16 cellular contexts compared by ENCODE assay signal in the genomic region with DNA sequence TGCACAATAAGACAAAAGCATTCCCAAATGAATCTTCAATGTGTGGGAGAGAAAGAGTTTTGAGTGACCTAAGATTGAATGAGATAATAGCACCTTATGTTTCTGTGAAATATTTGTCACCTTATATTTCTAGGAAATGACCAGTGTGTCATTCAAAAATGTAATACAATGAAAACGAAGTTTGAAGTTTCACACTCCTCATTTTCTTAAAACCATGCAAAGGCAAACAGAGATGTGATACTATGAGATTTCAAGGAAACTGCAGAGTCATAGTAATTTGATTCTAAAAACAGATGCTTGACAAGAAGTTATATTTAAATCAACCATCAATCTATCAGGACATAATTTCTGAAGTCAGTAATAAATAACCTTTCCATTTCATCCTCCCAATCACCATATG. TPM values are rescaled to one million over a fixed set of nuclear protein-coding genes. Genes with fewer than 3 reads are reported as not detected.
DNase-seq lines count a peak whose midpoint lies in the region; ATAC-seq and TF ChIP-seq lines count a peak whose summit lies in the region.
"Had no signal": no experiment of that assay in that cellular context is flagged by ENCODE, and none has a peak within 500 bp of the region (broad histone marks: within the 10 kb centered on the region; RNA-seq: fewer than 3 reads in every experiment).

No MANE protein-coding gene starts in this region.

- no peaks in the 10 kb centered on the region for H3K27me3 ChIP-seq in GM23338 (ENCODE audit: insufficient read depth)
- H3K27me3 ChIP-seq: BLaER1 had no signal

- H3F3A ChIP-seq in GM23338 (replicated peaks; ENCODE audit: low read depth) = no peaks in the 10 kb centered on the region

- no peak overlapping the region for H3K4me2 ChIP-seq in GM23338
- H3K4me2 ChIP-seq: BLaER1 had no signal

- CTCF ChIA-PET in WTC11 (lab: Charles Lee) = no interaction called here

- TF ChIP-seq CTCF in GM23338 (conservative IDR thresholded peaks at IDR 0.05; ENCODE audit: low read depth in 2 of 2) (no peak), WTC11 (IDR thresholded peaks at IDR 0.05) (no peak), neural crest cell (conservative IDR thresholded peaks at IDR 0.05) (no peak)

- no peaks in the 10 kb centered on the region for H4K20me1 ChIP-seq in GM23338 (replicated peaks; ENCODE audit: insufficient read depth)
- H4K20me1 ChIP-seq: BLaER1 had no signal

- H3K27ac Mint-ChIP-seq in GM23338 (peak overlapping the region; percentile 41; the same call in 1 of the 2 replicates), WTC11 (0 out of 2 replicates have a peak overlapping the region, but pooled peaks have one; percentile 19), neural crest cell (ENCODE audit: unreplicated experiment) (peak overlapping the region; percentile 14)

- peak overlapping the region; percentile 6; the same call in 1 of the 2 replicates for H2AFZ ChIP-seq in GM23338

- peaks cover 7% of the 10 kb centered on the region for H3K4me1 ChIP-seq in GM23338 (ENCODE audit: insufficient read depth)
- H3K4me1 ChIP-seq: BLaER1 had no signal

- peaks cover 14% of the 10 kb centered on the region for H3K4me1 Mint-ChIP-seq in GM23338
- H3K4me1 Mint-ChIP-seq in WTC11 = peaks cover 13% of the 10 kb centered on the region
- H3K4me1 Mint-ChIP-seq in neural crest cell = peaks cover 12% of the 10 kb centered on the region

- H3K27ac ChIP-seq in GM23338 (ENCODE audit: low read depth) = no peak overlapping the region
- H3K27ac ChIP-seq: BLaER1 had no signal

- H3K9me3 Mint-ChIP-seq in GM23338 = no peaks in the 10 kb centered on the region
- H3K9me3 Mint-ChIP-seq in WTC11 = peaks cover 4% of the 10 kb centered on the region; the same call in 1 of the 2 replicates
- H3K9me3 Mint-ChIP-seq in neural crest cell = no peaks in the 10 kb centered on the region
- H3K9me3 Mint-ChIP-seq: H9 had no signal

- no peaks in the 10 kb centered on the region for H3K9me2 ChIP-seq in GM23338 (ENCODE audit: insufficient read depth)

- H3K27me3 Mint-ChIP-seq in GM23338 (ENCODE audit: insufficient read depth, low read depth, poor library complexity) = peaks cover 4% of the 10 kb centered on the region
- no peaks in the 10 kb centered on the region for H3K27me3 Mint-ChIP-seq in WTC11 (ENCODE audit: low read depth)
- H3K27me3 Mint-ChIP-seq in neural crest cell (ENCODE audit: low read depth) = no peaks in the 10 kb centered on the region

- no peak for DNase-seq in activated CD4-positive, CD25-positive, alpha-beta regulatory T cell (lab: John Stamatoyannopoulos, UW)
- DNase-seq in GM23338 (ENCODE audit: low spot score) = no peak
- no peak for DNase-seq in WTC11 (ENCODE audit: low spot score)
- DNase-seq in neural crest cell (ENCODE audit: low read depth, low spot score) = no peak
- DNase-seq in middle frontal gyrus (ENCODE audit: extremely low spot score, low spot score) = no peak
- DNase-seq in NCI-H1092 treated with DMSO at 0.1 percent for 48 hours (lab: John Stamatoyannopoulos, UW) = no peak
- DNase-seq: 8988T, H9, NCI-H146, NCI-H2107, NCI-H446, SHP77 had no signal

- no peaks in the 10 kb centered on the region for H3K36me3 ChIP-seq in GM23338 (ENCODE audit: insufficient read depth)
- H3K36me3 ChIP-seq: BLaER1 had no signal

- no peak overlapping the region for H3K4me3 ChIP-seq in GM23338
- H3K4me3 ChIP-seq: BLaER1 had no signal

- peak; percentile 17 to 41 for ATAC-seq in activated CD4-positive, CD25-positive, alpha-beta regulatory T cell treated with anti-CD3 and anti-CD28 coated beads, Interleukin-2, amount 50 U/mL, for 24 hours
- ATAC-seq in GM23338 (no peak), WTC11 (no peak), HG03457 (IDR thresholded peaks at IDR 0.05; ENCODE audit: unreplicated experiment) (no peak)
- ATAC-seq: SK-N-SH treated with all-trans-retinoic acid at 6 μM for 48 hours had no signal

- H3K36me3 Mint-ChIP-seq in GM23338 (ENCODE audit: low read depth) (no peaks in the 10 kb centered on the region), WTC11 (no peaks in the 10 kb centered on the region), neural crest cell (ENCODE audit: low read depth) (no peaks in the 10 kb centered on the region)

- no peaks in the 10 kb centered on the region for H3K79me2 ChIP-seq in GM23338 (replicated peaks; ENCODE audit: insufficient read depth)

- POLR2A ChIA-PET in WTC11 (lab: Charles Lee) = no interaction called here

- H3K4me3 Mint-ChIP-seq in GM23338 (no peak overlapping the region), WTC11 (no peak overlapping the region), neural crest cell (no peak overlapping the region)
- H3K4me3 Mint-ChIP-seq: H9 had no signal

TF ChIP-seq in GM23338, 12 proteins besides CTCF, POLR2A, EP300 and RAD21 (continues in another document):
- TF ChIP-seq, protein P1, sequence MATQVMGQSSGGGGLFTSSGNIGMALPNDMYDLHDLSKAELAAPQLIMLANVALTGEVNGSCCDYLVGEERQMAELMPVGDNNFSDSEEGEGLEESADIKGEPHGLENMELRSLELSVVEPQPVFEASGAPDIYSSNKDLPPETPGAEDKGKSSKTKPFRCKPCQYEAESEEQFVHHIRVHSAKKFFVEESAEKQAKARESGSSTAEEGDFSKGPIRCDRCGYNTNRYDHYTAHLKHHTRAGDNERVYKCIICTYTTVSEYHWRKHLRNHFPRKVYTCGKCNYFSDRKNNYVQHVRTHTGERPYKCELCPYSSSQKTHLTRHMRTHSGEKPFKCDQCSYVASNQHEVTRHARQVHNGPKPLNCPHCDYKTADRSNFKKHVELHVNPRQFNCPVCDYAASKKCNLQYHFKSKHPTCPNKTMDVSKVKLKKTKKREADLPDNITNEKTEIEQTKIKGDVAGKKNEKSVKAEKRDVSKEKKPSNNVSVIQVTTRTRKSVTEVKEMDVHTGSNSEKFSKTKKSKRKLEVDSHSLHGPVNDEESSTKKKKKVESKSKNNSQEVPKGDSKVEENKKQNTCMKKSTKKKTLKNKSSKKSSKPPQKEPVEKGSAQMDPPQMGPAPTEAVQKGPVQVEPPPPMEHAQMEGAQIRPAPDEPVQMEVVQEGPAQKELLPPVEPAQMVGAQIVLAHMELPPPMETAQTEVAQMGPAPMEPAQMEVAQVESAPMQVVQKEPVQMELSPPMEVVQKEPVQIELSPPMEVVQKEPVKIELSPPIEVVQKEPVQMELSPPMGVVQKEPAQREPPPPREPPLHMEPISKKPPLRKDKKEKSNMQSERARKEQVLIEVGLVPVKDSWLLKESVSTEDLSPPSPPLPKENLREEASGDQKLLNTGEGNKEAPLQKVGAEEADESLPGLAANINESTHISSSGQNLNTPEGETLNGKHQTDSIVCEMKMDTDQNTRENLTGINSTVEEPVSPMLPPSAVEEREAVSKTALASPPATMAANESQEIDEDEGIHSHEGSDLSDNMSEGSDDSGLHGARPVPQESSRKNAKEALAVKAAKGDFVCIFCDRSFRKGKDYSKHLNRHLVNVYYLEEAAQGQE (IDR thresholded peaks at IDR 0.05; ENCODE audit: unreplicated experiment) = no peak
- TF ChIP-seq STAT1 (IDR thresholded peaks at IDR 0.05; ENCODE audit: unreplicated experiment) (no peak), EZH2 (IDR thresholded peaks at IDR 0.05; ENCODE audit: low read depth, unreplicated experiment) (no peak), EZH2phosphoT487 (IDR thresholded peaks at IDR 0.05; ENCODE audit: unreplicated experiment) (no peak), ZNF331 (CRISPR knock-in tag; IDR thresholded peaks at IDR 0.05; ENCODE audit: low read depth) (no peak)

TF ChIP-seq in WTC11, 78 proteins besides CTCF, POLR2A, EP300 and RAD21 (continues in another document):
- TF ChIP-seq, protein P2, sequence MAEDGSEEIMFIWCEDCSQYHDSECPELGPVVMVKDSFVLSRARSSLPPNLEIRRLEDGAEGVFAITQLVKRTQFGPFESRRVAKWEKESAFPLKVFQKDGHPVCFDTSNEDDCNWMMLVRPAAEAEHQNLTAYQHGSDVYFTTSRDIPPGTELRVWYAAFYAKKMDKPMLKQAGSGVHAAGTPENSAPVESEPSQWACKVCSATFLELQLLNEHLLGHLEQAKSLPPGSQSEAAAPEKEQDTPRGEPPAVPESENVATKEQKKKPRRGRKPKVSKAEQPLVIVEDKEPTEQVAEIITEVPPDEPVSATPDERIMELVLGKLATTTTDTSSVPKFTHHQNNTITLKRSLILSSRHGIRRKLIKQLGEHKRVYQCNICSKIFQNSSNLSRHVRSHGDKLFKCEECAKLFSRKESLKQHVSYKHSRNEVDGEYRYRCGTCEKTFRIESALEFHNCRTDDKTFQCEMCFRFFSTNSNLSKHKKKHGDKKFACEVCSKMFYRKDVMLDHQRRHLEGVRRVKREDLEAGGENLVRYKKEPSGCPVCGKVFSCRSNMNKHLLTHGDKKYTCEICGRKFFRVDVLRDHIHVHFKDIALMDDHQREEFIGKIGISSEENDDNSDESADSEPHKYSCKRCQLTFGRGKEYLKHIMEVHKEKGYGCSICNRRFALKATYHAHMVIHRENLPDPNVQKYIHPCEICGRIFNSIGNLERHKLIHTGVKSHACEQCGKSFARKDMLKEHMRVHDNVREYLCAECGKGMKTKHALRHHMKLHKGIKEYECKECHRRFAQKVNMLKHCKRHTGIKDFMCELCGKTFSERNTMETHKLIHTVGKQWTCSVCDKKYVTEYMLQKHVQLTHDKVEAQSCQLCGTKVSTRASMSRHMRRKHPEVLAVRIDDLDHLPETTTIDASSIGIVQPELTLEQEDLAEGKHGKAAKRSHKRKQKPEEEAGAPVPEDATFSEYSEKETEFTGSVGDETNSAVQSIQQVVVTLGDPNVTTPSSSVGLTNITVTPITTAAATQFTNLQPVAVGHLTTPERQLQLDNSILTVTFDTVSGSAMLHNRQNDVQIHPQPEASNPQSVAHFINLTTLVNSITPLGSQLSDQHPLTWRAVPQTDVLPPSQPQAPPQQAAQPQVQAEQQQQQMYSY (CRISPR knock-in tag; IDR thresholded peaks at IDR 0.05) = no peak
- TF ChIP-seq ZBTB21 (CRISPR knock-in tag; IDR thresholded peaks at IDR 0.05; ENCODE audit: borderline replicate concordance) (no peak), CBFB (CRISPR knock-in tag; IDR thresholded peaks at IDR 0.05; ENCODE audit: low read depth) (no peak), IRF2 (CRISPR knock-in tag; IDR thresholded peaks at IDR 0.05; ENCODE audit: borderline replicate concordance, low read depth) (no peak), SMAD4 (CRISPR knock-in tag; IDR thresholded peaks at IDR 0.05) (no peak), FOXK1 (CRISPR knock-in tag; IDR thresholded peaks at IDR 0.05) (no peak)
- TF ChIP-seq, protein P3, sequence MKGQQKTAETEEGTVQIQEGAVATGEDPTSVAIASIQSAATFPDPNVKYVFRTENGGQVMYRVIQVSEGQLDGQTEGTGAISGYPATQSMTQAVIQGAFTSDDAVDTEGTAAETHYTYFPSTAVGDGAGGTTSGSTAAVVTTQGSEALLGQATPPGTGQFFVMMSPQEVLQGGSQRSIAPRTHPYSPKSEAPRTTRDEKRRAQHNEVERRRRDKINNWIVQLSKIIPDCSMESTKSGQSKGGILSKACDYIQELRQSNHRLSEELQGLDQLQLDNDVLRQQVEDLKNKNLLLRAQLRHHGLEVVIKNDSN (CRISPR knock-in tag; IDR thresholded peaks at IDR 0.05) = no peak

RNA-seq across cellular contexts. Expression of gene ABCA1, which starts 13.6 kb away (rescaled TPM):
- 2.8 and 2.9 TPM in 2 replicates for total RNA-seq in GM23338 (2014; rRNA removed; shearing (Covaris generic))
- 1.1 and 1.4 TPM in 2 replicates for polyA plus RNA-seq in GM23338 (2016; fragmentation: Nextera tagmentation; extraction: Ambion mirVana)
- total RNA-seq in WTC11 (2021) (4.6 to 7.8 TPM (median 5.8 TPM) in 3 replicates), neural crest cell (6.5 and 6.8 TPM in 2 replicates)

Comparison
In these comparisons a context has a peak if more than half of its experiments do, and no peak if none do; other contexts are left out.
1. ATAC-seq: peak in activated CD4-positive, CD25-positive, alpha-beta regulatory T cell treated with anti-CD3 and anti-CD28 coated beads, Interleukin-2, amount 50 U/mL, for 24 hours (2 of 2); none in GM23338 (single experiment), WTC11 (single experiment) and HG03457 (single experiment).
2. Peak in every context shown above with its lines, with median percentiles within 50 percentile points of each other: H3K27ac Mint-ChIP-seq.